24 cellular contexts compared by ENCODE assay signal in genomic region chr7:26070290-26070689, GRCh38.
DNase-seq lines count a peak whose midpoint lies in the region; TF ChIP-seq lines count a peak whose summit lies in the region.
"Had no signal": no experiment of that assay in that cellular context is flagged by ENCODE, and none has a peak within 500 bp of the region (broad histone marks: within the 10 kb centered on the region; RNA-seq: fewer than 3 reads in every experiment).

No MANE protein-coding gene starts in this region.

- TF ChIP-seq CTCF in HEK293 (tag by site-specific recombination; IDR thresholded peaks at IDR 0.05) (no peak), mammary epithelial cell (conservative IDR thresholded peaks at IDR 0.05 in 1 of 2, IDR thresholded peaks at IDR 0.05 in 1 of 2; ENCODE audit: extremely low read depth in 1 of 2, insufficient read depth in 1 of 2, low read depth in 1 of 2, low read length in 2 of 2) (no peak)

- BruUV-seq in mammary epithelial cell (replicated peaks; lab: Mats Ljungman, UMichigan), result no TSS peak

- no peaks in the 10 kb centered on the region for H3K27me3 ChIP-seq in mammary epithelial cell (ENCODE audit: insufficient read depth, low read length)
- H3K27me3 ChIP-seq: BLaER1 had no signal

- dilution Hi-C loops in mammary epithelial cell (cut with HindIII; ENCODE audit: low sequenced_read_pairs), result loop anchor here (5.0 kb wide), 1 partner anchor 198 kb away; no protein-coding TSS in a partner anchor

- POLR2A ChIA-PET in HEK293 (lab: Yijun Ruan, JAX), result no interaction called here

- DNase-seq in NCI-H2227 treated with DMSO at 0.1 percent for 48 hours (lab: John Stamatoyannopoulos, UW) (peak; percentile 20), NCI-H2227 (lab: John Stamatoyannopoulos, UW; ENCODE audit: unreplicated experiment) (no peak), NCI-H69 (lab: John Stamatoyannopoulos, UW) (peak; percentile 58), islet precursor cell (peak; percentile 8), activated gamma-delta T cell (lab: John Stamatoyannopoulos, UW) (no peak), mammary epithelial cell (no peak)
- DNase-seq in activated CD4-positive, alpha-beta T cell treated with anti-CD3 and anti-CD28 coated beads for 48 hours, result no peak
- DNase-seq: 8988T; ACHN; BE2C; C1 segment of cervical spinal cord; CD4-positive, alpha-beta memory T cell; CD4-positive, CD25-positive, alpha-beta regulatory T cell; CD8-positive, alpha-beta memory T cell; COR-L47; DMS153; DMS53; DMS79; DND-41; EL; GDM1 had no signal

- intact Hi-C loops in mammary epithelial cell (cut with micrococcal nuclease), result no loop called here

- WGBS in mammary epithelial cell (ENCODE audit: low coverage, missing lambda C conversion rate), result 77% methylated on average over 2 of the region's 2 CpGs

- H3K36me3 ChIP-seq in HEK293 (ENCODE audit: control insufficient read depth in 2 of 2, insufficient read depth in 1 of 2, low read length in 2 of 2) (no peaks in the 10 kb centered on the region), mammary epithelial cell (ENCODE audit: insufficient read depth, low read length) (no peaks in the 10 kb centered on the region)
- H3K36me3 ChIP-seq: BE2C, BLaER1 had no signal

- no peaks in the 10 kb centered on the region for H3K79me2 ChIP-seq in mammary epithelial cell (ENCODE audit: insufficient read depth, low read length)

- H3K4me3 ChIP-seq in HEK293 (ENCODE audit: low read depth, low read length) (no peak overlapping the region), mammary epithelial cell (replicated peaks in 1 of 3; ENCODE audit: insufficient read depth in 1 of 3, low read depth in 2 of 3, low read length in 3 of 3) (no peak overlapping the region)
- H3K4me3 ChIP-seq: BLaER1, GM12878 had no signal

- H3K27ac ChIP-seq in HEK293 (ENCODE audit: extremely low read depth, low read depth, low read length) (no peak overlapping the region), mammary epithelial cell (ENCODE audit: insufficient read depth, low read depth, low read length) (no peak overlapping the region)
- H3K27ac ChIP-seq: BLaER1 had no signal

- no peak overlapping the region for H2AFZ ChIP-seq in mammary epithelial cell (ENCODE audit: low read depth, low read length)

- CTCF ChIA-PET in HEK293 (lab: Yijun Ruan, JAX) (interaction anchor here (1.1 to 1.6 kb wide), 4 partner anchors 8 to 300 kb away, joined by 3 to 10 read pairs (median 4); no protein-coding TSS in a partner anchor), mammary epithelial cell (lab: Charles Lee; ENCODE audit: low non-redundant PET) (no interaction called here)

- H3K9ac ChIP-seq in mammary epithelial cell (ENCODE audit: insufficient read depth, low read length), result no peak overlapping the region
- H3K9ac ChIP-seq: BLaER1 had no signal

- no peaks in the 10 kb centered on the region for H4K20me1 ChIP-seq in mammary epithelial cell (ENCODE audit: insufficient read depth, low read length)
- H4K20me1 ChIP-seq: BLaER1 had no signal

- in situ Hi-C loops in mammary epithelial cell (cut with MboI; ENCODE audit: low sequenced_read_pairs in 2 of 2), result loop anchor here (10.0 to 25.0 kb wide), 3 partner anchors 175 to 592 kb away; no protein-coding TSS in a partner anchor

- H3K4me2 ChIP-seq in mammary epithelial cell (ENCODE audit: insufficient read depth, low read depth, low read length), result no peak overlapping the region
- H3K4me2 ChIP-seq: BLaER1 had no signal

- H3K9me3 ChIP-seq in HEK293 (ENCODE audit: control insufficient read depth, insufficient read depth, low read depth, low read length) (no peaks in the 10 kb centered on the region), mammary epithelial cell (replicated peaks; ENCODE audit: insufficient read depth, low read length) (no peaks in the 10 kb centered on the region)
- H3K9me3 ChIP-seq: BE2C, BLaER1 had no signal

- peaks cover 10% of the 10 kb centered on the region; the same call in 1 of the 2 replicates for H3K4me1 ChIP-seq in HEK293 (ENCODE audit: control insufficient read depth, insufficient read depth, low read length)
- no peaks in the 10 kb centered on the region for H3K4me1 ChIP-seq in mammary epithelial cell (ENCODE audit: insufficient read depth, low read length)
- H3K4me1 ChIP-seq: BE2C, BLaER1 had no signal

TF ChIP-seq in HEK293, 187 proteins besides CTCF, POLR2A, EP300 and RAD21:
- TF ChIP-seq ATF2 (tag by site-specific recombination; IDR thresholded peaks at IDR 0.05; ENCODE audit: low read depth), result 0 out of 2 replicates have a peak, but pooled peaks have one; percentile 14
- TF ChIP-seq ZNF548 (tag by site-specific recombination; IDR thresholded peaks at IDR 0.05), result no peak
- TF ChIP-seq SP7 (tag by site-specific recombination; IDR thresholded peaks at IDR 0.05), result peak; percentile 64; the same call in 1 of the 2 replicates

Comparison
In these comparisons a context has a peak if more than half of its experiments do, and no peak if none do; other contexts are left out.
1. DNase-seq: peak in NCI-H2227 treated with DMSO at 0.1 percent for 48 hours (single experiment), NCI-H69 (single experiment) and islet precursor cell (single experiment); none in NCI-H2227 (single experiment), activated gamma-delta T cell (single experiment), mammary epithelial cell (single experiment) and activated CD4-positive, alpha-beta T cell treated with anti-CD3 and anti-CD28 coated beads for 48 hours (single experiment).